ENCODE assay signal across 9 cellular contexts in genomic region chr7:1027285-1028043, GRCh38. TPM values are rescaled to one million over a fixed set of nuclear protein-coding genes. Genes with fewer than 3 reads are reported as not detected.
DNase-seq lines count a peak whose midpoint lies in the region; ATAC-seq and TF ChIP-seq lines count a peak whose summit lies in the region.
"Had no signal": no experiment of that assay in that cellular context is flagged by ENCODE, and none has a peak within 500 bp of the region (broad histone marks: within the 10 kb centered on the region; RNA-seq: fewer than 3 reads in every experiment).

No MANE protein-coding gene starts in this region.

- intact Hi-C loops in HCT116 (cut with micrococcal nuclease) (no loop called here), OCI-LY7 (cut with micrococcal nuclease; ENCODE audit: unreplicated experiment) (loop anchor here (2.0 to 5.0 kb wide), 3 partner anchors 17 to 480 kb away; partner anchors contain the start of gene GPR146)

- H3K4me2 ChIP-seq in HCT116 (ENCODE audit: low read length) (peak overlapping the region; percentile 82), OCI-LY7 (ENCODE audit: low read length) (peak overlapping the region; percentile 96)

- CTCF ChIA-PET in HCT116 (lab: Charles Lee) (no interaction called here), OCI-LY7 (lab: Charles Lee; ENCODE audit: unreplicated experiment) (no interaction called here)

- no peak for TF ChIP-seq CTCF in HCT116 (IDR thresholded peaks at IDR 0.05 in 2 of 3, conservative IDR thresholded peaks at IDR 0.05 in 1 of 3; ENCODE audit: borderline replicate concordance in 1 of 3, insufficient read depth in 1 of 3, low read depth in 2 of 3, low read length in 2 of 3)
- 0 out of 2 replicates have a peak, but pooled peaks have one; percentile 28 for TF ChIP-seq CTCF in OCI-LY7 (conservative IDR thresholded peaks at IDR 0.05; ENCODE audit: low read length)

- no TSS peak for BruUV-seq in HCT116 (replicated peaks; lab: Mats Ljungman, UMichigan)
- no TSS peak for BruUV-seq in OCI-LY7 (replicated peaks; lab: Mats Ljungman, UMichigan)

- POLR2A ChIA-PET in HCT116 (lab: Charles Lee) (no interaction called here), OCI-LY7 (lab: Charles Lee) (interaction anchor here (1.7 to 2.4 kb wide), 3 partner anchors 16 to 59 kb away, joined by 5 to 12 read pairs (median 6); no protein-coding TSS in a partner anchor)

- H3K27ac ChIP-seq in HCT116 (ENCODE audit: low read depth, low read length): peak overlapping the region; percentile 92
- H3K27ac ChIP-seq in OCI-LY7 (ENCODE audit: low read depth, low read length, poor library complexity, severe bottlenecking): peak overlapping the region; percentile 95
- peak overlapping the region; percentile 60 for H3K27ac ChIP-seq in effector memory CD4-positive, alpha-beta T cell (ENCODE audit: insufficient read depth, low read length, poor library complexity, severe bottlenecking)
- H3K27ac ChIP-seq in mucosa of rectum (ENCODE audit: low read depth in 2 of 2, low read length in 2 of 2): peak overlapping the region; percentile 90

- H3K79me2 ChIP-seq in HCT116 (ENCODE audit: insufficient read depth, low read length): peaks cover 48% of the 10 kb centered on the region
- peaks cover 38% of the 10 kb centered on the region; the same call in 1 of the 2 replicates for H3K79me2 ChIP-seq in OCI-LY7 (ENCODE audit: insufficient read depth, low read depth, low read length)

- peaks cover 0 to 9% of the 10 kb centered on the region in 2 experiments; a peak in 2 of 4 replicates for H3K36me3 ChIP-seq in HCT116 (ENCODE audit: control insufficient read depth in 1 of 2, insufficient read depth in 2 of 2, low read length in 2 of 2)
- peaks cover 22% of the 10 kb centered on the region; the same call in 1 of the 2 replicates for H3K36me3 ChIP-seq in OCI-LY7 (ENCODE audit: insufficient read depth, low read length)
- peaks cover 10% of the 10 kb centered on the region for H3K36me3 ChIP-seq in effector memory CD4-positive, alpha-beta T cell (ENCODE audit: control insufficient read depth, insufficient read depth, low read length)
- H3K36me3 ChIP-seq in mucosa of rectum (ENCODE audit: control insufficient read depth in 2 of 2, insufficient read depth in 2 of 2, low read length in 2 of 2): peaks cover 0 to 3% of the 10 kb centered on the region in 2 donors

- H4K20me1 ChIP-seq in HCT116 (ENCODE audit: insufficient read depth) (no peaks in the 10 kb centered on the region), OCI-LY7 (ENCODE audit: insufficient read depth, low read length) (no peaks in the 10 kb centered on the region)

- no peaks in the 10 kb centered on the region for H3K9me3 ChIP-seq in HCT116 (ENCODE audit: control insufficient read depth in 1 of 2, insufficient read depth in 1 of 2, low read depth in 1 of 2, low read length in 2 of 2)
- H3K9me3 ChIP-seq in OCI-LY7 (ENCODE audit: low read length): no peaks in the 10 kb centered on the region
- H3K9me3 ChIP-seq in effector memory CD4-positive, alpha-beta T cell (ENCODE audit: control insufficient read depth, low read length): no peaks in the 10 kb centered on the region
- H3K9me3 ChIP-seq in mucosa of rectum (ENCODE audit: control insufficient read depth in 2 of 2, low read length in 2 of 2): no peaks in the 10 kb centered on the region

- H2AFZ ChIP-seq in HCT116 (ENCODE audit: low read depth, low read length, poor library complexity, severe bottlenecking) (no peak overlapping the region), OCI-LY7 (ENCODE audit: low read length) (no peak overlapping the region; the same call in 1 of the 2 replicates)

- H3K9me2 ChIP-seq in HCT116 (ENCODE audit: insufficient read depth) (no peaks in the 10 kb centered on the region), OCI-LY7 (ENCODE audit: insufficient read depth, low read length) (no peaks in the 10 kb centered on the region)

- TF ChIP-seq POLR2A in HCT116 (IDR thresholded peaks at IDR 0.05; ENCODE audit: borderline replicate concordance, extremely low read depth, insufficient read depth, insufficient read length): no peak

- RAD21 ChIA-PET in HCT116 (lab: Charles Lee; ENCODE audit: low non-redundant PET in 1 of 2, low total read pairs in 2 of 2, uncharacterized antibody in 2 of 2, unreplicated experiment in 2 of 2): no interaction called here

- H3K27me3 ChIP-seq in HCT116 (ENCODE audit: insufficient read depth, low read length) (no peaks in the 10 kb centered on the region), mucosa of rectum (ENCODE audit: control insufficient read depth in 2 of 2, insufficient read depth in 2 of 2, low read length in 2 of 2) (no peaks in the 10 kb centered on the region)
- no peaks in the 10 kb centered on the region for H3K27me3 ChIP-seq in effector memory CD4-positive, alpha-beta T cell (replicated peaks; ENCODE audit: control insufficient read depth, insufficient read depth, low read length, poor library complexity, severe bottlenecking)

- H3K4me3 ChIP-seq in HCT116 (replicated peaks in 1 of 2; ENCODE audit: low read depth in 1 of 2, low read length in 2 of 2) (peak overlapping the region; percentile 64 to 73), OCI-LY7 (ENCODE audit: low read depth, low read length, poor library complexity, severe bottlenecking) (peak overlapping the region; percentile 85), mucosa of rectum (ENCODE audit: low read length in 2 of 2) (peak overlapping the region; percentile 59 to 76)
- peak overlapping the region; percentile 62 for H3K4me3 ChIP-seq in effector memory CD4-positive, alpha-beta T cell (ENCODE audit: insufficient read depth, low read depth, low read length, poor library complexity, severe bottlenecking)

- DNase-seq in EL (peak; percentile 36), HCT116 (ENCODE audit: low read depth, low spot score) (no peak), OCI-LY7 (ENCODE audit: low spot score) (peak; percentile 49), HuH-7.5 (ENCODE audit: low spot score) (no peak), SW 1271 (lab: John Stamatoyannopoulos, UW) (no peak)
- no peak for DNase-seq in effector memory CD4-positive, alpha-beta T cell

- TF ChIP-seq RAD21 in HCT116 (IDR thresholded peaks at IDR 0.05; ENCODE audit: low read depth): no peak

- H3K9ac ChIP-seq in HCT116 (ENCODE audit: low read length) (peak overlapping the region; percentile 81), mucosa of rectum (ENCODE audit: low read depth in 1 of 2, low read length in 2 of 2) (peak overlapping the region; percentile 52 to 80)

- H3K4me1 ChIP-seq in HCT116 (ENCODE audit: control insufficient read depth in 1 of 2, insufficient read depth in 2 of 2, low read length in 2 of 2) (peaks cover 10 to 26% of the 10 kb centered on the region in 2 experiments), OCI-LY7 (ENCODE audit: insufficient read depth, low read length, poor library complexity, severe bottlenecking) (peaks cover 77% of the 10 kb centered on the region), mucosa of rectum (ENCODE audit: control insufficient read depth in 2 of 2, insufficient read depth in 2 of 2, low read length in 2 of 2) (peaks cover 10 to 23% of the 10 kb centered on the region in 2 donors)
- peaks cover 18% of the 10 kb centered on the region for H3K4me1 ChIP-seq in effector memory CD4-positive, alpha-beta T cell (ENCODE audit: control insufficient read depth, insufficient read depth, low read length, poor library complexity, severe bottlenecking)

- ATAC-seq in HCT116: no peak
- ATAC-seq in GM18520 (IDR thresholded peaks at IDR 0.05; ENCODE audit: unreplicated experiment): no peak

TF ChIP-seq in HCT116, 20 proteins besides CTCF, POLR2A, EP300 and RAD21:
- TF ChIP-seq ZFX (IDR thresholded peaks at IDR 0.05): 0 out of 2 replicates have a peak, but pooled peaks have one; percentile 80
- no peak for TF ChIP-seq MAX (IDR thresholded peaks at IDR 0.05)

RNA-seq across cellular contexts. Expression of gene GPR146, which starts 16.9 kb away (rescaled TPM):
- 2.4 TPM for total RNA-seq in HCT116 (2021; ENCODE audit: unreplicated experiment)
- polyA plus RNA-seq in HCT116 (2012): 2.6 and 3.0 TPM in 2 replicates
- 0.62 and 0.95 TPM in 2 replicates for total RNA-seq in OCI-LY7 (2014; rRNA removed; shearing (Covaris generic))
- 0.77 and 3.3 TPM in 2 replicates for total RNA-seq in OCI-LY7 (2022)

RNA-seq across cellular contexts. Expression of gene CYP2W1, which starts 44.5 kb away (rescaled TPM):
- total RNA-seq in HCT116 (2021; ENCODE audit: unreplicated experiment) (not detected), OCI-LY7 (2022) (1.3 and 1.5 TPM in 2 replicates)
- 0.08 and 0.12 TPM in 2 replicates for polyA plus RNA-seq in HCT116 (2012)
- total RNA-seq in OCI-LY7 (2014; rRNA removed; shearing (Covaris generic)): 0.31 TPM in 1 of 2 replicates, not detected in the other
- total RNA-seq: activated CD8-positive, alpha-beta memory T cell treated with anti-CD3 and anti-CD28 coated beads for 36 hours had no signal

RNA-seq across cellular contexts. Expression of gene COX19, which starts 52.1 kb away (rescaled TPM):
- 14.0 TPM for total RNA-seq in HCT116 (2021; ENCODE audit: unreplicated experiment)
- 5.3 and 7.0 TPM in 2 replicates for polyA plus RNA-seq in HCT116 (2012)
- total RNA-seq in OCI-LY7 (2014; rRNA removed; shearing (Covaris generic)): 20.3 and 23.2 TPM in 2 replicates
- total RNA-seq in OCI-LY7 (2022): 43.1 and 45.7 TPM in 2 replicates

Comparison
In these comparisons a context has a peak if more than half of its experiments do, and no peak if none do; other contexts are left out.
1. DNase-seq: peak in EL (single experiment) and OCI-LY7 (single experiment); none in HCT116 (single experiment), effector memory CD4-positive, alpha-beta T cell (0 of 3), HuH-7.5 (single experiment) and SW 1271 (0 of 2).
2. Peak in every context shown above with its lines, with median percentiles within 50 percentile points of each other: H3K27ac ChIP-seq and H3K4me3 ChIP-seq.